25 cellular contexts compared by ENCODE assay signal in genomic region chr15:49991587-49991986, GRCh38.
DNase-seq lines count a peak whose midpoint lies in the region; ATAC-seq and TF ChIP-seq lines count a peak whose summit lies in the region.
"Had no signal": no experiment of that assay in that cellular context is flagged by ENCODE, and none has a peak within 500 bp of the region (broad histone marks: within the 10 kb centered on the region; RNA-seq: fewer than 3 reads in every experiment).

No MANE protein-coding gene starts in this region.

- H3K9me2 ChIP-seq in hepatocyte (replicated peaks; ENCODE audit: insufficient read depth): no peaks in the 10 kb centered on the region

- H3K27ac ChIP-seq in SJSA1 (peak overlapping the region; percentile 24; the same call in 1 of the 2 replicates), ascending aorta (peak overlapping the region; percentile 79 to 89), hepatocyte (peak overlapping the region; percentile 58), smooth muscle cell (ENCODE audit: low read depth) (peak overlapping the region; percentile 65)
- H3K27ac ChIP-seq: HL-60, SK-N-MC had no signal

- H3F3A ChIP-seq in smooth muscle cell (ENCODE audit: low read depth): peaks cover 2% of the 10 kb centered on the region

- no peak for ATAC-seq in GM19328 (IDR thresholded peaks at IDR 0.05; ENCODE audit: unreplicated experiment)
- no peak for ATAC-seq in GM19467 (IDR thresholded peaks at IDR 0.05; ENCODE audit: unreplicated experiment)
- ATAC-seq: GM12878, HCT116 had no signal

- H3K4me2 ChIP-seq in hepatocyte (no peak overlapping the region), smooth muscle cell (peak overlapping the region; percentile 36)

- H3K36me3 ChIP-seq in SJSA1 (no peaks in the 10 kb centered on the region), ascending aorta (no peaks in the 10 kb centered on the region), hepatocyte (replicated peaks; ENCODE audit: insufficient read depth, low read depth) (no peaks in the 10 kb centered on the region), smooth muscle cell (ENCODE audit: low read depth) (no peaks in the 10 kb centered on the region)

- H3K4me1 ChIP-seq in SJSA1 (replicated peaks) (peaks cover 31% of the 10 kb centered on the region), ascending aorta (peaks cover 6 to 36% of the 10 kb centered on the region in 2 donors), hepatocyte (ENCODE audit: insufficient read depth) (peaks cover 10% of the 10 kb centered on the region), smooth muscle cell (ENCODE audit: low read depth) (peaks cover 21% of the 10 kb centered on the region)

- 72% methylated on average over 2 of the region's 2 CpGs for WGBS in hepatocyte (ENCODE audit: low lambda C conversion rate, missing lambda C conversion rate)
- 69% methylated on average over 2 of the region's 2 CpGs for WGBS in smooth muscle cell (ENCODE audit: low lambda C conversion rate)

- H3K79me2 ChIP-seq in hepatocyte: no peaks in the 10 kb centered on the region
- no peaks in the 10 kb centered on the region for H3K79me2 ChIP-seq in smooth muscle cell (ENCODE audit: low read depth)

- intact Hi-C loops in ascending aorta (cut with DNase I): loop anchor here (5.0 to 10.0 kb wide), 4 partner anchors 63 to 277 kb away; no protein-coding TSS in a partner anchor

- H3K9me3 ChIP-seq in SJSA1 (replicated peaks): no peaks in the 10 kb centered on the region; the same call in 1 of the 2 replicates
- H3K9me3 ChIP-seq in ascending aorta: no peaks in the 10 kb centered on the region
- H3K9me3 ChIP-seq in hepatocyte (ENCODE audit: low read depth): no peaks in the 10 kb centered on the region
- no peaks in the 10 kb centered on the region for H3K9me3 ChIP-seq in smooth muscle cell (replicated peaks; ENCODE audit: low read depth)

- DNase-seq in SJSA1 (ENCODE audit: low read depth in 1 of 2, low spot score in 2 of 2): no peak
- no peak for DNase-seq in ascending aorta (ENCODE audit: low spot score in 2 of 2)
- no peak for DNase-seq in hepatocyte (ENCODE audit: low spot score)
- no peak for DNase-seq in smooth muscle cell (lab: John Stamatoyannopoulos, UW; ENCODE audit: unreplicated experiment)
- no peak for DNase-seq in NK-92 (lab: John Stamatoyannopoulos, UW; ENCODE audit: unreplicated experiment)
- DNase-seq in NCI-H1105 treated with DMSO at 0.1 percent for 48 hours (lab: John Stamatoyannopoulos, UW): no peak
- DNase-seq: C1 segment of cervical spinal cord; CD4-positive, alpha-beta memory T cell; COR-L47; DMS79; GDM1; KBM-7; MV-4-11; NCI-H1105; NCI-H146; NCI-H2107; NCI-H748 treated with DMSO at 0.1 percent for 48 hours; RPMI8226; SHP77 had no signal

- no peak overlapping the region for H3K9ac ChIP-seq in smooth muscle cell (ENCODE audit: low read depth)

- TF ChIP-seq CTCF in ascending aorta (IDR thresholded peaks at IDR 0.05) (no peak), hepatocyte (IDR thresholded peaks at IDR 0.05; ENCODE audit: poor library complexity) (no peak), smooth muscle cell (IDR thresholded peaks at IDR 0.05; ENCODE audit: borderline replicate concordance, insufficient read depth, poor library complexity, severe bottlenecking) (no peak)

- H3K4me3 ChIP-seq in SJSA1: no peak overlapping the region
- no peak overlapping the region for H3K4me3 ChIP-seq in ascending aorta
- H3K4me3 ChIP-seq in hepatocyte: no peak overlapping the region
- H3K4me3 ChIP-seq in smooth muscle cell: no peak overlapping the region
- H3K4me3 ChIP-seq: GM12878, SK-N-MC had no signal

- peaks cover 4% of the 10 kb centered on the region; the same call in 1 of the 2 replicates for H3K27me3 ChIP-seq in SJSA1 (replicated peaks)
- H3K27me3 ChIP-seq in ascending aorta: no peaks in the 10 kb centered on the region
- no peaks in the 10 kb centered on the region for H3K27me3 ChIP-seq in hepatocyte
- H3K27me3 ChIP-seq in smooth muscle cell (ENCODE audit: low read depth): no peaks in the 10 kb centered on the region

- H4K20me1 ChIP-seq in hepatocyte (ENCODE audit: insufficient read depth, poor library complexity, severe bottlenecking) (no peaks in the 10 kb centered on the region), smooth muscle cell (ENCODE audit: low read depth) (no peaks in the 10 kb centered on the region)

- H2AFZ ChIP-seq in hepatocyte (no peak overlapping the region), smooth muscle cell (ENCODE audit: low read depth) (peak overlapping the region; percentile 37)

Comparison
In these comparisons a context has a peak if more than half of its experiments do, and no peak if none do; other contexts are left out.
1. H3K27ac ChIP-seq: peak in every context shown above with its lines; median percentile 84 in ascending aorta; 65 in smooth muscle cell; 58 in hepatocyte; 24 in SJSA1.